ENCODE assay signal across 27 cellular contexts in the genomic region with DNA sequence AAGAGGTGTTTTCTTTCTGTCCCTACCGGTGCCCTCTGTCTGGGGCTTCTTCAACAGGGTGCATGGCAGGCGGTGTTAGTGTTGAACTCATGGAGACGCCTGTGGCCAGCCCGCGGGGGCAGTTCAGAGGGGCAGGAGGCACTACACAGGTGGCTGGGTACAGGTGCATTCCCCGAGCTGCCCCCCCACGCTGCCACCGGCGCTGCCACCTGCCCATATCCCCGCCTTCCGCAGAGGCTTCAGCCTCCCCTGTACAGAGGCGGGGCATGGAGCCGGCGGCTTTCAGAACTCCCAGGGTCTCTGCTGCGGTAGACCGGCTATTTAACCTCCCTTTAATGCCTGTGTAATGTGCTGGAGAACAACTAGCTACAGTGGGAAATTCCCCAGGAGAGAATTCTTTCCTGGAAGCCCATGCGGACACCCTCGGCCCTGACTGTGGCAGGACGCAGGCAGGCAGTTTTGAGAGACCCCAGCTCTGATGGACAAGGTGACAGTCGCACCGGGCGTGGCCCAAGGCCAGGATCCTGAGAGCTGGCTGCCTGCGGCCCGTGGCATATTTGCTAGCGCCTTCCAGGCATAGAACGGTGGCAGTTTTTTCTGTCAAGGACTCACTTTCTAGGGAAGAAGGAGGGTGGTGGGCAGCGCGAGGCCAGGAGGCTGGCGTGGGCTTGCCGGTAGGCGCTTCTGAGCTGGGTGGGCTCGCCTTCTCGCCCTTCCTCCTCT. TPM values are rescaled to one million over a fixed set of nuclear protein-coding genes. Genes with fewer than 3 reads are reported as not detected.
DNase-seq lines count a peak whose midpoint lies in the region; ATAC-seq, FAIRE-seq and TF ChIP-seq lines count a peak whose summit lies in the region.
"Had no signal": no experiment of that assay in that cellular context is flagged by ENCODE, and none has a peak within 500 bp of the region (broad histone marks: within the 10 kb centered on the region; RNA-seq: fewer than 3 reads in every experiment).

No MANE protein-coding gene starts in this region.

- H2BK12ac ChIP-seq in mesenchymal stem cell (ENCODE audit: low read length in 2 of 2): no peak overlapping the region

- H3K4me1 ChIP-seq in right atrium auricular region (peaks cover 0 to 26% of the 10 kb centered on the region in 2 donors), left ventricle myocardium inferior (peaks cover 65% of the 10 kb centered on the region), mesenchymal stem cell (ENCODE audit: control insufficient read depth, insufficient read depth, low read depth, low read length) (peaks cover 6% of the 10 kb centered on the region), upper lobe of right lung (peaks cover 3% of the 10 kb centered on the region)

- intact Hi-C loops in left ventricle myocardium inferior (cut with micrococcal nuclease): no loop called here
- intact Hi-C loops in upper lobe of right lung (cut with DNase I): no loop called here

- H2AK5ac ChIP-seq in mesenchymal stem cell (ENCODE audit: low read length, severe bottlenecking): no peak overlapping the region

- H3K23ac ChIP-seq in mesenchymal stem cell (ENCODE audit: low read length in 2 of 2): no peak overlapping the region

- TF ChIP-seq CTCF in right atrium auricular region (IDR thresholded peaks at IDR 0.05): no peak
- no peak for TF ChIP-seq CTCF in left ventricle myocardium inferior (IDR thresholded peaks at IDR 0.05; ENCODE audit: borderline replicate concordance)
- TF ChIP-seq CTCF in upper lobe of right lung (IDR thresholded peaks at IDR 0.05): no peak

- no peak overlapping the region for H3K4ac ChIP-seq in mesenchymal stem cell (ENCODE audit: low read depth in 1 of 2, low read length in 2 of 2)

- H3K27ac ChIP-seq in right atrium auricular region (no peak overlapping the region), left ventricle myocardium inferior (replicated peaks) (no peak overlapping the region), mesenchymal stem cell (ENCODE audit: low read length, poor library complexity, severe bottlenecking) (no peak overlapping the region), upper lobe of right lung (no peak overlapping the region)
- H3K27ac ChIP-seq: KMS-11 had no signal

- H3K14ac ChIP-seq in mesenchymal stem cell (ENCODE audit: low read length in 2 of 2): no peak overlapping the region

- H3K9ac ChIP-seq in mesenchymal stem cell (ENCODE audit: low read length): no peak overlapping the region
- H3K9ac ChIP-seq: KMS-11 had no signal

- H2BK5ac ChIP-seq in mesenchymal stem cell (ENCODE audit: low read depth, low read length, poor library complexity, severe bottlenecking): no peak overlapping the region

- H4K8ac ChIP-seq in mesenchymal stem cell (ENCODE audit: low read length): no peak overlapping the region

- peak overlapping the region; percentile 28 for H4K91ac ChIP-seq in mesenchymal stem cell (ENCODE audit: low read length)

- no peak overlapping the region for H2BK120ac ChIP-seq in mesenchymal stem cell (ENCODE audit: low read depth, low read length)

- FAIRE-seq in HTR-8/SVneo (lab: Jason Lieb, UNC): no peak
- FAIRE-seq: GM12878, H1 had no signal

- H3K4me2 ChIP-seq in mesenchymal stem cell (ENCODE audit: low read length, poor library complexity, severe bottlenecking): no peak overlapping the region
- H3K4me2 ChIP-seq: KMS-11 had no signal

- H3K9me3 ChIP-seq in right atrium auricular region: no peaks in the 10 kb centered on the region
- H3K9me3 ChIP-seq in left ventricle myocardium inferior (replicated peaks): no peaks in the 10 kb centered on the region
- H3K9me3 ChIP-seq in mesenchymal stem cell (ENCODE audit: control insufficient read depth, low read length): no peaks in the 10 kb centered on the region
- no peaks in the 10 kb centered on the region for H3K9me3 ChIP-seq in upper lobe of right lung

- H3K36me3 ChIP-seq in right atrium auricular region (no peaks in the 10 kb centered on the region), left ventricle myocardium inferior (no peaks in the 10 kb centered on the region), mesenchymal stem cell (ENCODE audit: control insufficient read depth in 1 of 2, insufficient read depth in 2 of 2, low read depth in 1 of 2, low read length in 2 of 2) (no peaks in the 10 kb centered on the region), upper lobe of right lung (no peaks in the 10 kb centered on the region)

- no peak overlapping the region for H2BK15ac ChIP-seq in mesenchymal stem cell (ENCODE audit: low read depth, poor library complexity, severe bottlenecking)

- H3K4me3 ChIP-seq in right atrium auricular region (no peak overlapping the region), left ventricle myocardium inferior (no peak overlapping the region), mesenchymal stem cell (ENCODE audit: insufficient read depth in 1 of 2, low read depth in 1 of 2, low read length in 2 of 2) (no peak overlapping the region), upper lobe of right lung (no peak overlapping the region)
- H3K4me3 ChIP-seq: GM12878 had no signal

- no peaks in the 10 kb centered on the region for H3K27me3 ChIP-seq in right atrium auricular region
- no peaks in the 10 kb centered on the region for H3K27me3 ChIP-seq in left ventricle myocardium inferior (ENCODE audit: low read depth)
- H3K27me3 ChIP-seq in mesenchymal stem cell (ENCODE audit: control insufficient read depth in 1 of 2, insufficient read depth in 1 of 2, low read length in 2 of 2): peaks cover 4 to 32% of the 10 kb centered on the region in 2 experiments
- no peaks in the 10 kb centered on the region for H3K27me3 ChIP-seq in upper lobe of right lung

- no peak overlapping the region for H2AFZ ChIP-seq in mesenchymal stem cell (ENCODE audit: low read depth, low read length)

- ATAC-seq in upper lobe of right lung (no peak), GM18519 (IDR thresholded peaks at IDR 0.05; ENCODE audit: low FRiP score, unreplicated experiment) (no peak)
- ATAC-seq: GM12878, PC-3 had no signal

- no peak overlapping the region for H3K18ac ChIP-seq in mesenchymal stem cell (ENCODE audit: low read depth in 1 of 2, low read length in 2 of 2)

- WGBS in mesenchymal stem cell: 89% methylated on average over 33 of the region's 33 CpGs

- DNase-seq in right atrium auricular region (ENCODE audit: low spot score) (peak; percentile 46), left ventricle myocardium inferior (no peak), astrocyte of the hippocampus (ENCODE audit: low read depth, low spot score) (peak; percentile 24), mesenchymal stem cell (no peak), upper lobe of right lung (peak; percentile 56), HTR-8/SVneo (ENCODE audit: insufficient read length, low spot score) (no peak)
- no peak for DNase-seq in activated CD4-positive, alpha-beta T cell treated with anti-CD3 and anti-CD28 coated beads for 4 hours
- DNase-seq: C1 segment of cervical spinal cord; CD4-positive, alpha-beta memory T cell; COR-L47; EL; GDM1; HCEC 1CT; IMR-90; MM.1S; NCI-H1417 treated with DMSO at 0.1 percent for 48 hours; NCI-H187 treated with DMSO at 0.1 percent for 48 hours; NCI-H2107; NCI-H446 treated with DMSO at 0.1 percent for 48 hours; NCI-H526 treated with DMSO at 0.1 percent for 48 hours; NK-92 treated with Interleukin-12 subunit alpha and Interleukin-12 subunit beta, amount 100 ng/mL, for 24 hours; PC-3; Right ventricle myocardium superior had no signal

- no peaks in the 10 kb centered on the region for H3K79me1 ChIP-seq in mesenchymal stem cell (replicated peaks; ENCODE audit: low read length, poor library complexity, severe bottlenecking)

RNA-seq across cellular contexts. Expression of gene ZNF32, which starts 53.7 kb away (rescaled TPM):
- total RNA-seq in right atrium auricular region (10 to 100 TPM; 56.1 to 56.5 TPM), left ventricle myocardium inferior (45.1 TPM), upper lobe of right lung (32.3 TPM)
- polyA plus RNA-seq in mesenchymal stem cell (2013, experiment 1 of 2): 24.7 TPM
- 25.4 TPM for polyA plus RNA-seq in mesenchymal stem cell (2013, experiment 2 of 2)

Comparison
In these comparisons a context has a peak if more than half of its experiments do, and no peak if none do; other contexts are left out.
1. DNase-seq: peak in right atrium auricular region (single experiment), astrocyte of the hippocampus (single experiment) and upper lobe of right lung (single experiment); none in left ventricle myocardium inferior (single experiment), mesenchymal stem cell (single experiment), HTR-8/SVneo (single experiment) and activated CD4-positive, alpha-beta T cell treated with anti-CD3 and anti-CD28 coated beads for 4 hours (0 of 2).